Comparison of ENCODE assay signal across 11 cellular contexts in genomic region chr1:223001653-223002634, GRCh38.
DNase-seq lines count a peak whose midpoint lies in the region; ATAC-seq and TF ChIP-seq lines count a peak whose summit lies in the region.
"Had no signal": no experiment of that assay in that cellular context is flagged by ENCODE, and none has a peak within 500 bp of the region (broad histone marks: within the 10 kb centered on the region; RNA-seq: fewer than 3 reads in every experiment).

No MANE protein-coding gene starts in this region.

- H3K36me3 ChIP-seq in WERI-Rb-1 = no peaks in the 10 kb centered on the region

- ATAC-seq in foreskin keratinocyte = peak; percentile 51
- ATAC-seq in stimulated activated naive CD8-positive, alpha-beta T cell treated with anti-CD3 and anti-CD28 coated beads, Interleukin-15, Interleukin-2, amounts not matched to agents 100 U/mL and 50 U/mL, for 24 hours = no peak
- ATAC-seq: activated CD4-positive, alpha-beta T cell treated with anti-CD3 and anti-CD28 coated beads for 36 hours; gastroesophageal sphincter had no signal

- H3K9me3 ChIP-seq in WERI-Rb-1 (ENCODE audit: severe bottlenecking) = no peaks in the 10 kb centered on the region
- H3K9me3 ChIP-seq: gastroesophageal sphincter had no signal

- H3K27ac ChIP-seq in WERI-Rb-1 = no peak overlapping the region
- H3K27ac ChIP-seq in foreskin keratinocyte = no peak overlapping the region
- H3K27ac ChIP-seq: gastroesophageal sphincter had no signal

- TF ChIP-seq CTCF in AG10803 (conservative IDR thresholded peaks at IDR 0.05; ENCODE audit: low read length) (peak; percentile 17), LNCaP clone FGC (IDR thresholded peaks at IDR 0.05; ENCODE audit: control insufficient read depth, extremely low read depth, insufficient read depth) (peak; percentile 52), WERI-Rb-1 (IDR thresholded peaks at IDR 0.05; ENCODE audit: low read depth, low read length) (peak; percentile 20; the same call in 1 of the 2 replicates), foreskin keratinocyte (conservative IDR thresholded peaks at IDR 0.05) (peak; percentile 18)

- peaks cover 3% of the 10 kb centered on the region for H3K4me1 ChIP-seq in foreskin keratinocyte

- H3K27me3 ChIP-seq in WERI-Rb-1 (ENCODE audit: insufficient read depth, low read depth, severe bottlenecking) = no peaks in the 10 kb centered on the region
- H3K27me3 ChIP-seq in foreskin keratinocyte = no peaks in the 10 kb centered on the region
- H3K27me3 ChIP-seq: gastroesophageal sphincter had no signal

- no peak overlapping the region for H3K4me3 ChIP-seq in AG10803 (ENCODE audit: low read length)
- H3K4me3 ChIP-seq in LNCaP clone FGC (ENCODE audit: low read depth, low read length) = no peak overlapping the region
- H3K4me3 ChIP-seq in WERI-Rb-1 (ENCODE audit: low read depth, low read length) = no peak overlapping the region
- H3K4me3 ChIP-seq: gastroesophageal sphincter had no signal

- DNase-seq in AG10803 (ENCODE audit: low read depth) (peak; percentile 20), LNCaP clone FGC (ENCODE audit: low read depth) (no peak), WERI-Rb-1 (no peak), foreskin keratinocyte (peak in 1 of 2 donors; percentile 39), HUDEP-2 (lab: John Stamatoyannopoulos, UW; ENCODE audit: unreplicated experiment in 76 of 76) (no peak), AG08396 (ENCODE audit: low spot score) (no peak)
- no peak for DNase-seq in activated CD4-positive, alpha-beta T cell treated with anti-CD3 and anti-CD28 coated beads, Interleukin-2, amount 50 U/mL, for 48 hours
- DNase-seq in stimulated activated naive CD8-positive, alpha-beta T cell treated with anti-CD3 and anti-CD28 coated beads, Interleukin-15, Interleukin-2, amounts not matched to agents 100 U/mL and 50 U/mL, for 24 hours = no peak
- DNase-seq: activated CD4-positive, alpha-beta T cell treated with anti-CD3 and anti-CD28 coated beads for 36 hours; SIG-M5 had no signal
